In genomic region chr1:30533141-30533540, GRCh38 we compare ENCODE assay signal across 19 cellular contexts.
"Had no signal": no experiment of that assay in that cellular context is flagged by ENCODE, and none has a peak within 500 bp of the region (broad histone marks: within the 10 kb centered on the region; RNA-seq: fewer than 3 reads in every experiment).

No MANE protein-coding gene starts in this region.

- H3K4me1 Mint-ChIP-seq: activated naive CD4-positive, alpha-beta T cell treated with anti-CD3 and anti-CD28 coated beads, Interleukin-2, amount 50 U/mL, for 24 hours; central memory CD8-positive, alpha-beta T cell; WTC11 had no signal

- H3K27ac Mint-ChIP-seq: activated CD8-positive, alpha-beta T cell treated with anti-CD3 and anti-CD28 coated beads, Interleukin-2, amount 10 ng/mL, durations not matched to agents 7 days and 5 days; activated naive CD4-positive, alpha-beta T cell treated with anti-CD3 and anti-CD28 coated beads, Interleukin-2, amount 50 U/mL, for 24 hours; activated T-cell treated with anti-CD3 and anti-CD28 coated beads, Interleukin-2, amount 50 U/mL, for 72 hours; activated T-helper 2 cell treated with anti-CD3 and anti-CD28 coated beads, Interferon-gamma antibody, Interleukin-2, Interleukin-4, amounts not matched to agents 10 μg/mL and 5 μg/mL and 100 μg/mL, durations not matched to agents 14 hours and 24 hours and 36 hours; T-helper 1 cell treated with Interleukin-12 subunit alpha and Interleukin-12 subunit beta and Interleukin-4 antibody, amounts not matched to agents 30 μg/mL and 1 μg/mL, for 36 hours; WTC11 had no signal

- H3K36me3 Mint-ChIP-seq: activated naive CD4-positive, alpha-beta T cell treated with anti-CD3 and anti-CD28 coated beads, Interleukin-2, amount 50 U/mL, for 24 hours; WTC11 had no signal

- ATAC-seq: activated CD8-positive, alpha-beta T cell treated with anti-CD3 and anti-CD28 coated beads, Interleukin-2, amount 10 ng/mL, durations not matched to agents 7 days and 5 days; activated T-cell treated with anti-CD3 and anti-CD28 coated beads, Interleukin-2, amount 50 U/mL, for 72 hours; WTC11 had no signal

- H3K9me3 Mint-ChIP-seq: activated naive CD4-positive, alpha-beta T cell treated with anti-CD3 and anti-CD28 coated beads, Interleukin-2, amount 50 U/mL, for 24 hours; activated T-cell treated with anti-CD3 and anti-CD28 coated beads, Interleukin-2, amount 50 U/mL, for 72 hours; activated T-helper 2 cell treated with anti-CD3 and anti-CD28 coated beads, Interferon-gamma antibody, Interleukin-2, Interleukin-4, amounts not matched to agents 10 μg/mL and 5 μg/mL and 100 μg/mL, durations not matched to agents 14 hours and 24 hours and 36 hours; central memory CD8-positive, alpha-beta T cell; T-helper 1 cell treated with Interleukin-12 subunit alpha and Interleukin-12 subunit beta and Interleukin-4 antibody, amounts not matched to agents 30 μg/mL and 1 μg/mL, for 36 hours had no signal

- DNase-seq: activated CD4-positive, alpha-beta T cell treated with anti-CD3 and anti-CD28 coated beads for 48 hours; activated CD4-positive, alpha-beta T cell treated with anti-CD3 and anti-CD28 coated beads, Interleukin-2, amount 50 U/mL, for 4 hours; activated CD4-positive, CD25-positive, alpha-beta regulatory T cell treated with anti-CD3 and anti-CD28 coated beads, Interleukin-2, amount 50 U/mL, for 72 hours; activated CD8-positive, alpha-beta T cell treated with anti-CD3 and anti-CD28 coated beads, Interleukin-2, amount 10 ng/mL, durations not matched to agents 7 days and 5 days; activated T-cell treated with anti-CD3 and anti-CD28 coated beads, Interleukin-2, amount 50 U/mL, for 72 hours; Karpas-422; MM.1S; NCI-H1105; NCI-H1436; NCI-H1694 treated with DMSO at 0.1 percent for 48 hours; NCI-H2029 treated with DMSO at 0.1 percent for 48 hours; NCI-H510A treated with DMSO at 0.1 percent for 48 hours; NCI-H69; SHP77 treated with DMSO at 0.1 percent for 48 hours had no signal

- H3K4me3 Mint-ChIP-seq: activated CD8-positive, alpha-beta T cell treated with anti-CD3 and anti-CD28 coated beads, Interleukin-2, amount 10 ng/mL, durations not matched to agents 7 days and 5 days; activated naive CD4-positive, alpha-beta T cell treated with anti-CD3 and anti-CD28 coated beads, Interleukin-2, amount 50 U/mL, for 24 hours; activated T-cell treated with anti-CD3 and anti-CD28 coated beads, Interleukin-2, amount 50 U/mL, for 72 hours; central memory CD8-positive, alpha-beta T cell; T-helper 1 cell treated with Interleukin-12 subunit alpha and Interleukin-12 subunit beta and Interleukin-4 antibody, amounts not matched to agents 30 μg/mL and 1 μg/mL, for 36 hours; WTC11 had no signal
